22 cellular contexts compared by ENCODE assay signal in genomic region chr9:120911295-120911843, GRCh38. TPM values are rescaled to one million over a fixed set of nuclear protein-coding genes. Genes with fewer than 3 reads are reported as not detected.
DNase-seq lines count a peak whose midpoint lies in the region; ATAC-seq and TF ChIP-seq lines count a peak whose summit lies in the region.
"Had no signal": no experiment of that assay in that cellular context is flagged by ENCODE, and none has a peak within 500 bp of the region (broad histone marks: within the 10 kb centered on the region; RNA-seq: fewer than 3 reads in every experiment).

No MANE protein-coding gene starts in this region.

- H3K36me3 Mint-ChIP-seq in activated naive CD4-positive, alpha-beta T cell treated with anti-CD3 and anti-CD28 coated beads for 36 hours (ENCODE audit: low read depth): peaks cover 86% of the 10 kb centered on the region
- peaks cover 100% of the 10 kb centered on the region for H3K36me3 Mint-ChIP-seq in activated T-helper 17 cell treated with anti-CD3 and anti-CD28 coated beads, Interleukin-2, amount 50 U/mL, for 72 hours (ENCODE audit: low read depth)
- H3K36me3 Mint-ChIP-seq: brain had no signal

- intact Hi-C loops in activated naive CD4-positive, alpha-beta T cell treated with anti-CD3 and anti-CD28 coated beads for 36 hours (cut with micrococcal nuclease): no loop called here

- no peak for DNase-seq in activated naive CD4-positive, alpha-beta T cell treated with anti-CD3 and anti-CD28 coated beads for 36 hours
- DNase-seq in activated naive CD4-positive, alpha-beta T cell (lab: John Stamatoyannopoulos, UW): no peak
- DNase-seq in iPS-NIHi7 (ENCODE audit: extremely low spot score) (peak; percentile 44), activated gamma-delta T cell treated with Interleukin-2 at 50 U/mL for 16 hours (no peak)
- DNase-seq: ACHN; C1 segment of cervical spinal cord; colonic mucosa; GM23248; immature natural killer cell; left lung; MV-4-11; NCI-H1694 treated with DMSO at 0.1 percent for 48 hours; NCI-H748 treated with DMSO at 0.1 percent for 48 hours; stimulated activated naive CD4-positive, alpha-beta T cell; tibial artery had no signal

- peak overlapping the region; percentile 94 for H3K27ac Mint-ChIP-seq in activated naive CD4-positive, alpha-beta T cell treated with anti-CD3 and anti-CD28 coated beads for 36 hours
- peak overlapping the region; percentile 78 for H3K27ac Mint-ChIP-seq in activated T-helper 17 cell treated with anti-CD3 and anti-CD28 coated beads, Interleukin-2, amount 50 U/mL, for 72 hours
- H3K27ac Mint-ChIP-seq: mesothelial cell of epicardium had no signal

- ATAC-seq in activated T-helper 17 cell treated with anti-CD3 and anti-CD28 coated beads, Interleukin-2, amount 50 U/mL, for 72 hours (replicated peaks): peak; percentile 3
- ATAC-seq in GM18520 (IDR thresholded peaks at IDR 0.05; ENCODE audit: unreplicated experiment) (no peak), HG02763 (IDR thresholded peaks at IDR 0.05; ENCODE audit: unreplicated experiment) (no peak)
- ATAC-seq: left lung had no signal

- peak overlapping the region; percentile 25 for H3K4me3 Mint-ChIP-seq in activated naive CD4-positive, alpha-beta T cell treated with anti-CD3 and anti-CD28 coated beads for 36 hours
- H3K4me3 Mint-ChIP-seq in activated T-helper 17 cell treated with anti-CD3 and anti-CD28 coated beads, Interleukin-2, amount 50 U/mL, for 72 hours: peak overlapping the region; percentile 91
- H3K4me3 Mint-ChIP-seq: brain, mesothelial cell of epicardium, neural crest cell had no signal

- CTCF ChIA-PET in activated naive CD4-positive, alpha-beta T cell treated with anti-CD3 and anti-CD28 coated beads for 36 hours (lab: Charles Lee): interaction anchor here (0.6 to 1.4 kb wide), 5 partner anchors 9 to 261 kb away, joined by 3 read pairs; no protein-coding TSS in a partner anchor

- no peaks in the 10 kb centered on the region for H3K27me3 Mint-ChIP-seq in activated naive CD4-positive, alpha-beta T cell treated with anti-CD3 and anti-CD28 coated beads for 36 hours (ENCODE audit: low read depth)
- H3K27me3 Mint-ChIP-seq in activated T-helper 17 cell treated with anti-CD3 and anti-CD28 coated beads, Interleukin-2, amount 50 U/mL, for 72 hours: no peaks in the 10 kb centered on the region

- peak; percentile 1 for TF ChIP-seq POLR2A in GM19193 (IDR thresholded peaks at IDR 0.05; ENCODE audit: extremely low read depth, insufficient read depth, insufficient read length)

- H3K9me3 Mint-ChIP-seq in activated naive CD4-positive, alpha-beta T cell treated with anti-CD3 and anti-CD28 coated beads for 36 hours: no peaks in the 10 kb centered on the region
- H3K9me3 Mint-ChIP-seq in activated T-helper 17 cell treated with anti-CD3 and anti-CD28 coated beads, Interleukin-2, amount 50 U/mL, for 72 hours: no peaks in the 10 kb centered on the region
- H3K9me3 Mint-ChIP-seq: brain, immature natural killer cell, mesothelial cell of epicardium, neural crest cell had no signal

- H3K4me1 Mint-ChIP-seq in activated naive CD4-positive, alpha-beta T cell treated with anti-CD3 and anti-CD28 coated beads for 36 hours (ENCODE audit: low read depth): peaks cover 84% of the 10 kb centered on the region
- peaks cover 62% of the 10 kb centered on the region for H3K4me1 Mint-ChIP-seq in activated T-helper 17 cell treated with anti-CD3 and anti-CD28 coated beads, Interleukin-2, amount 50 U/mL, for 72 hours
- H3K4me1 Mint-ChIP-seq: brain, mesothelial cell of epicardium had no signal

RNA-seq across cellular contexts. Expression of gene TRAF1, which starts 15.2 kb away (rescaled TPM):
- total RNA-seq in activated naive CD4-positive, alpha-beta T cell treated with anti-CD3 and anti-CD28 coated beads for 36 hours: 10 to 100 TPM; 80.6 to 85.0 TPM
- total RNA-seq in activated T-helper 17 cell treated with anti-CD3 and anti-CD28 coated beads, Interleukin-2, amount 50 U/mL, for 72 hours: 100 to 1,000 TPM in 1 of 2 donors, 10 to 100 TPM in 1; 71.4 to 164 TPM

RNA-seq across cellular contexts. Expression of gene PHF19, which starts 34.4 kb away (rescaled TPM):
- total RNA-seq in activated naive CD4-positive, alpha-beta T cell treated with anti-CD3 and anti-CD28 coated beads for 36 hours: 100 to 1,000 TPM; 289 to 295 TPM
- 100 to 1,000 TPM; 236 to 258 TPM for total RNA-seq in activated T-helper 17 cell treated with anti-CD3 and anti-CD28 coated beads, Interleukin-2, amount 50 U/mL, for 72 hours
